Comparison of ENCODE assay signal across 1 cellular context in genomic region chr2:234955971-234956509, GRCh38.
TF ChIP-seq lines count a peak whose summit lies in the region.

No MANE protein-coding gene starts in this region.

TF ChIP-seq in IMR-90, 13 proteins besides CTCF, POLR2A, EP300 and RAD21:
- TF ChIP-seq RFX5 (IDR thresholded peaks at IDR 0.05; ENCODE audit: low read depth, low read length) (no peak), NFE2L2 (IDR thresholded peaks at IDR 0.05; ENCODE audit: low read depth, low read length) (no peak), MXI1 (IDR thresholded peaks at IDR 0.05; ENCODE audit: borderline replicate concordance, low read depth, low read length) (no peak), RCOR1 (IDR thresholded peaks at IDR 0.05; ENCODE audit: insufficient replicate concordance, low read length) (no peak), USF2 (IDR thresholded peaks at IDR 0.05; ENCODE audit: low read depth, low read length) (no peak)
TF ChIP-seq in IMR-90: peak in this region for 0.
